In the genomic region with DNA sequence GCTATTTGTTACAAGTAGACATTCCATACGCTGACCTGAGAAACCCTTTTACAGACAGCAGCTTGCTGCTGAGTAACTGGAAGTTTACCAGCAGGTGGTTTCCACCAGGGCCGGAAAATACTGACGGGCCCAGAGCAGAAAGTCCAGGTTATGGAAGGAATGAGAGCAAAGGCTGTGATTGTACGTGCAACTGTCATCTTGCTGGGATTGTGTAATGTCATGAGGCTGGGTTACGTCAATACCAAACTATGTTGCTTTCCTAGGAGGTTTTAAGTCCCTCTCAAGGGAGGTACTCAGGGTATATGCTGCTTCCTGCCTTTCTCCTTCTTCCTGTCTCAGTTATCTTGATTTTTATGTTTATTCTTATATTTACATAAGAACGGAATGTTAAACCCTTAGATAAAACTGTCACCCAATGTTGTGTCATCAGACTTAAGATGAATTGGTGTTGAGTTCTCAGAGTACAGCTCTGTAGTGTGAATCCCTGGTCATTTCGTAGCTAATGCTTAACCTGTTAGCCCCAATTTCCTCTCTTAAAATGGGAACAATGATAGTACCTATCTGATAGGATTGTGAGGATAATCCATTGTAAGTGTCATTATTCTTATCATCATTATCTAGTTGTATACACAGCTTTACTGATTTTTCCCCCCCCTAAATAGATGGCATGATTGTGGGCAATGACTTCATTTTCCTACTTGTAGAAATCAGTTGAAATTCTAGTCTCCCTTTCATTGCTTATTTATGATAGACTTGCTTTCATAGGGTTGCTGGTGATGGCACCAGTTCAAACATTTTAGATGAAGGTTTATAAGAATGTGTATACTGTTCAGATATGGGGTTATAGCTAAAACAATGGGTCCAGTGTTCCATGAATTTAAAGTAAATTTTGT, we compare ENCODE assay signal across 8 cellular contexts.
DNase-seq lines count a peak whose midpoint lies in the region; ATAC-seq and TF ChIP-seq lines count a peak whose summit lies in the region.

No MANE protein-coding gene starts in this region.

- no peaks in the 10 kb centered on the region for H3K27me3 Mint-ChIP-seq in activated T-helper 1 cell treated with anti-CD3 and anti-CD28 coated beads, Interleukin-12 subunit alpha, Interleukin-12 subunit beta, Interleukin-2, Interleukin-4 antibody, amounts not matched to agents 30 ng/mL and 10 ng/mL and 1 ng/mL, durations not matched to agents 14 hours and 24 hours and 36 hours (ENCODE audit: insufficient read depth)

- WGBS in right cardiac atrium: 24% methylated on average over 7 of the region's 7 CpGs

- H3K36me3 Mint-ChIP-seq in activated T-helper 1 cell treated with anti-CD3 and anti-CD28 coated beads, Interleukin-12 subunit alpha, Interleukin-12 subunit beta, Interleukin-2, Interleukin-4 antibody, amounts not matched to agents 30 ng/mL and 10 ng/mL and 1 ng/mL, durations not matched to agents 14 hours and 24 hours and 36 hours (ENCODE audit: low read depth): peaks cover 18% of the 10 kb centered on the region
- H3K36me3 Mint-ChIP-seq in stimulated activated effector memory CD8-positive, alpha-beta T cell treated with anti-CD3 and anti-CD28 coated beads, Interleukin-12 subunit alpha, Interleukin-12 subunit beta, amount 100 ng/mL, for 72 hours: peaks cover 6% of the 10 kb centered on the region

- peak overlapping the region; percentile 9 for H3K27ac ChIP-seq in HL-60 (replicated peaks)
- peak overlapping the region; percentile 75 for H3K27ac ChIP-seq in right cardiac atrium (ENCODE audit: low read length)

- peaks cover 66% of the 10 kb centered on the region for H3K4me1 Mint-ChIP-seq in activated T-helper 1 cell treated with anti-CD3 and anti-CD28 coated beads, Interleukin-12 subunit alpha, Interleukin-12 subunit beta, Interleukin-2, Interleukin-4 antibody, amounts not matched to agents 30 ng/mL and 10 ng/mL and 1 ng/mL, durations not matched to agents 14 hours and 24 hours and 36 hours (ENCODE audit: low read depth)
- H3K4me1 Mint-ChIP-seq in stimulated activated effector memory CD8-positive, alpha-beta T cell treated with anti-CD3 and anti-CD28 coated beads, Interleukin-12 subunit alpha, Interleukin-12 subunit beta, amount 100 ng/mL, for 72 hours: peaks cover 73% of the 10 kb centered on the region

- intact Hi-C loops in activated T-helper 1 cell treated with anti-CD3 and anti-CD28 coated beads, Interleukin-12 subunit alpha, Interleukin-12 subunit beta, Interleukin-2, Interleukin-4 antibody, amounts not matched to agents 30 ng/mL and 10 ng/mL and 1 ng/mL, durations not matched to agents 14 hours and 24 hours and 36 hours (cut with micrococcal nuclease): no loop called here
- intact Hi-C loops in right cardiac atrium (cut with DNase I): no loop called here

- no peak overlapping the region for H3K4me3 Mint-ChIP-seq in activated T-helper 1 cell treated with anti-CD3 and anti-CD28 coated beads, Interleukin-12 subunit alpha, Interleukin-12 subunit beta, Interleukin-2, Interleukin-4 antibody, amounts not matched to agents 30 ng/mL and 10 ng/mL and 1 ng/mL, durations not matched to agents 14 hours and 24 hours and 36 hours
- no peak overlapping the region for H3K4me3 Mint-ChIP-seq in stimulated activated effector memory CD8-positive, alpha-beta T cell treated with anti-CD3 and anti-CD28 coated beads, Interleukin-12 subunit alpha, Interleukin-12 subunit beta, amount 100 ng/mL, for 72 hours

- H3K4me1 ChIP-seq in right cardiac atrium (ENCODE audit: control insufficient read depth, insufficient read depth, low read length): peaks cover 26% of the 10 kb centered on the region

- H3K27ac Mint-ChIP-seq in activated T-helper 1 cell treated with anti-CD3 and anti-CD28 coated beads, Interleukin-12 subunit alpha, Interleukin-12 subunit beta, Interleukin-2, Interleukin-4 antibody, amounts not matched to agents 30 ng/mL and 10 ng/mL and 1 ng/mL, durations not matched to agents 14 hours and 24 hours and 36 hours: peak overlapping the region; percentile 9
- H3K27ac Mint-ChIP-seq in stimulated activated effector memory CD8-positive, alpha-beta T cell treated with anti-CD3 and anti-CD28 coated beads, Interleukin-12 subunit alpha, Interleukin-12 subunit beta, amount 100 ng/mL, for 72 hours: peak overlapping the region; percentile 43

- TF ChIP-seq CTCF in HL-60 (IDR thresholded peaks at IDR 0.05; ENCODE audit: insufficient read depth, low read length): no peak

- peak in 1 of 2 experiments; percentile 56 for DNase-seq in HL-60 (ENCODE audit: low read depth in 1 of 2, low spot score in 1 of 2)
- DNase-seq in activated T-helper 1 cell treated with anti-CD3 and anti-CD28 coated beads, Interleukin-12 subunit alpha, Interleukin-12 subunit beta, Interleukin-2, Interleukin-4 antibody, amounts not matched to agents 30 ng/mL and 10 ng/mL and 1 ng/mL, durations not matched to agents 14 hours and 24 hours and 36 hours (ENCODE audit: low spot score): no peak
- DNase-seq in right cardiac atrium: peak in 1 of 3 donors; percentile 53
- DNase-seq in stimulated activated effector memory CD8-positive, alpha-beta T cell treated with anti-CD3 and anti-CD28 coated beads, Interleukin-12 subunit alpha, Interleukin-12 subunit beta, amount 100 ng/mL, for 72 hours (ENCODE audit: low spot score in 2 of 2): no peak
- no peak for DNase-seq in hippocampal formation (lab: John Stamatoyannopoulos, UW)
- no peak for DNase-seq in NCI-H446 treated with DMSO at 0.1 percent for 48 hours (lab: John Stamatoyannopoulos, UW)
- DNase-seq in activated CD8-positive, alpha-beta memory T cell treated with anti-CD3 and anti-CD28 coated beads, Interleukin-2, amount 50 U/mL, for 4 hours: no peak

- H3K27me3 ChIP-seq in HL-60 (ENCODE audit: insufficient read depth, poor library complexity, severe bottlenecking) (no peaks in the 10 kb centered on the region), right cardiac atrium (ENCODE audit: control insufficient read depth, insufficient read depth) (no peaks in the 10 kb centered on the region)

- no peaks in the 10 kb centered on the region for H3K9me3 Mint-ChIP-seq in activated T-helper 1 cell treated with anti-CD3 and anti-CD28 coated beads, Interleukin-12 subunit alpha, Interleukin-12 subunit beta, Interleukin-2, Interleukin-4 antibody, amounts not matched to agents 30 ng/mL and 10 ng/mL and 1 ng/mL, durations not matched to agents 14 hours and 24 hours and 36 hours
- no peaks in the 10 kb centered on the region for H3K9me3 Mint-ChIP-seq in stimulated activated effector memory CD8-positive, alpha-beta T cell treated with anti-CD3 and anti-CD28 coated beads, Interleukin-12 subunit alpha, Interleukin-12 subunit beta, amount 100 ng/mL, for 72 hours

- no peaks in the 10 kb centered on the region for H3K9me3 ChIP-seq in right cardiac atrium (ENCODE audit: control insufficient read depth, low read length)

- H3K4me3 ChIP-seq in HL-60 (replicated peaks; ENCODE audit: insufficient read depth, low read length): no peak overlapping the region
- no peak overlapping the region for H3K4me3 ChIP-seq in right cardiac atrium (ENCODE audit: low read length)

- ATAC-seq in right cardiac atrium (peak; percentile 55 to 77), HG03045 (IDR thresholded peaks at IDR 0.05; ENCODE audit: unreplicated experiment) (no peak)
- ATAC-seq in stimulated activated effector memory CD8-positive, alpha-beta T cell treated with anti-CD3 and anti-CD28 coated beads, Interleukin-12 subunit alpha, Interleukin-12 subunit beta, amount 100 ng/mL, for 72 hours: no peak

Comparison
In these comparisons a context has a peak if more than half of its experiments do, and no peak if none do; other contexts are left out.
1. ATAC-seq: peak in right cardiac atrium (2 of 2); none in stimulated activated effector memory CD8-positive, alpha-beta T cell treated with anti-CD3 and anti-CD28 coated beads, Interleukin-12 subunit alpha, Interleukin-12 subunit beta, amount 100 ng/mL, for 72 hours (single experiment) and HG03045 (single experiment).